In genomic region chr7:405489-406211, GRCh38 we compare ENCODE assay signal across 20 cellular contexts.
A peak's percentile ranks its signal among the peaks of the same experiment; 100 is the strongest.
DNase-seq lines count a peak whose midpoint lies in the region; ATAC-seq and TF ChIP-seq lines count a peak whose summit lies in the region.
"Had no signal": no experiment of that assay in that cellular context is flagged by ENCODE, and none has a peak within 500 bp of the region (broad histone marks: within the 10 kb centered on the region; RNA-seq: fewer than 3 reads in every experiment).

No MANE protein-coding gene starts in this region.

- H2AK5ac ChIP-seq in neuronal stem cell (ENCODE audit: low read depth, low read length), result peak overlapping the region; percentile 23

- no peaks in the 10 kb centered on the region for H3K79me1 ChIP-seq in neuronal stem cell (ENCODE audit: low read depth, low read length)

- H3K9ac ChIP-seq in neuronal stem cell (ENCODE audit: low read depth, low read length, poor library complexity), result no peak overlapping the region

- H3K4me2 ChIP-seq in neuronal stem cell (ENCODE audit: insufficient read depth, low read length, poor library complexity, severe bottlenecking), result no peak overlapping the region

- no peak overlapping the region for H3K14ac ChIP-seq in neuronal stem cell (ENCODE audit: low read length)

- H3K4me3 ChIP-seq in neuronal stem cell (ENCODE audit: low read length in 2 of 2) (no peak overlapping the region), ascending aorta (no peak overlapping the region)
- H3K4me3 ChIP-seq: HAP-1 had no signal

- H4K91ac ChIP-seq in neuronal stem cell (ENCODE audit: low read depth, low read length, poor library complexity), result no peak overlapping the region

- intact Hi-C loops in left cardiac atrium (cut with DNase I), result no loop called here
- intact Hi-C loops in ascending aorta (cut with DNase I), result no loop called here

- no peak overlapping the region for H2AFZ ChIP-seq in neuronal stem cell (ENCODE audit: low read length)

- no peak overlapping the region for H3K4ac ChIP-seq in neuronal stem cell (ENCODE audit: low read length)

- H3K18ac ChIP-seq in neuronal stem cell (ENCODE audit: low read length), result peak overlapping the region; percentile 81

- H4K8ac ChIP-seq in neuronal stem cell (ENCODE audit: low read depth, low read length), result no peak overlapping the region

- no peak overlapping the region for H2BK12ac ChIP-seq in neuronal stem cell (ENCODE audit: low read length)

- H3K27me3 ChIP-seq in neuronal stem cell (ENCODE audit: control insufficient read depth in 3 of 3, insufficient read depth in 3 of 3, low read depth in 1 of 3, low read length in 3 of 3), result peaks cover 0 to 31% (median 2%) of the 10 kb centered on the region in 3 experiments
- H3K27me3 ChIP-seq in ascending aorta, result no peaks in the 10 kb centered on the region

- DNase-seq in 8988T (peak; percentile 10), ELF-1 (ENCODE audit: low read depth, low spot score) (peak; percentile 91), left cardiac atrium (peak; percentile 5), neuronal stem cell (ENCODE audit: low spot score) (peak; percentile 31), HCEC 1CT (no peak), ascending aorta (ENCODE audit: low spot score in 2 of 2) (no peak)
- DNase-seq: activated CD4-positive, alpha-beta T cell treated with anti-CD3 and anti-CD28 coated beads for 1 hour; activated naive CD4-positive, alpha-beta T cell treated with anti-CD3 and anti-CD28 coated beads, Interleukin-2, amount 50 U/mL, for 16 hours; activated T-cell treated with anti-CD3 and anti-CD28 coated beads for 4 hours; EL; KG1; NCI-H1092; NCI-H2081 treated with DMSO at 0.1 percent for 48 hours; NCI-H748 treated with DMSO at 0.1 percent for 48 hours; nucleus accumbens; stimulated activated CD4-positive, alpha-beta T cell treated with anti-CD3 and anti-CD28 coated beads, Interleukin-2, amount 100 ng/mL, for 48 hours; T1000 had no signal

- TF ChIP-seq CTCF in ascending aorta (IDR thresholded peaks at IDR 0.05), result no peak

- H3K4me1 ChIP-seq in neuronal stem cell (ENCODE audit: control insufficient read depth in 2 of 2, insufficient read depth in 1 of 2, low read depth in 1 of 2, low read length in 2 of 2) (peaks cover 0 to 10% of the 10 kb centered on the region in 2 donors), ascending aorta (no peaks in the 10 kb centered on the region)
- H3K4me1 ChIP-seq: HAP-1 had no signal

- no peak overlapping the region for H3K27ac ChIP-seq in neuronal stem cell (replicated peaks; ENCODE audit: low read length)
- no peak overlapping the region for H3K27ac ChIP-seq in ascending aorta

- H2BK120ac ChIP-seq in neuronal stem cell (ENCODE audit: low read depth, low read length), result no peak overlapping the region

- H2BK15ac ChIP-seq in neuronal stem cell (ENCODE audit: low read length), result no peak overlapping the region

- H3K36me3 ChIP-seq in neuronal stem cell (replicated peaks in 1 of 2; ENCODE audit: control insufficient read depth in 2 of 2, insufficient read depth in 2 of 2, low read length in 2 of 2) (no peaks in the 10 kb centered on the region), ascending aorta (no peaks in the 10 kb centered on the region)
- H3K36me3 ChIP-seq: HAP-1 had no signal

- peaks cover 5 to 8% of the 10 kb centered on the region in 2 donors for H3K9me3 ChIP-seq in neuronal stem cell (replicated peaks in 1 of 2; ENCODE audit: control insufficient read depth in 2 of 2, insufficient read depth in 1 of 2, low read depth in 1 of 2, low read length in 2 of 2)
- H3K9me3 ChIP-seq in ascending aorta, result no peaks in the 10 kb centered on the region
- H3K9me3 ChIP-seq: HAP-1 had no signal

- no peak for ATAC-seq in left cardiac atrium
- no peak for ATAC-seq in GM18502 (IDR thresholded peaks at IDR 0.05; ENCODE audit: poor library complexity, unreplicated experiment)
- ATAC-seq in activated CD4-positive, CD25-positive, alpha-beta regulatory T cell treated with anti-CD3 and anti-CD28 coated beads, Interleukin-2, amount 50 U/mL, for 24 hours, result no peak

- no peak overlapping the region for H3K23ac ChIP-seq in neuronal stem cell (ENCODE audit: low read depth, low read length, poor library complexity)

- WGBS in neuronal stem cell (ENCODE audit: extremely low coverage in 2 of 2, insufficient read length in 2 of 2, insufficient replicate concordance in 1 of 2), 2 donors, result no CpG with 5 or more reads among the region's 20 CpGs

- H2BK5ac ChIP-seq in neuronal stem cell (ENCODE audit: low read length), result no peak overlapping the region

Comparison
In these comparisons a context has a peak if more than half of its experiments do, and no peak if none do; other contexts are left out.
1. DNase-seq: peak in 8988T (single experiment), ELF-1 (single experiment), left cardiac atrium (single experiment) and neuronal stem cell (single experiment); none in HCEC 1CT (single experiment) and ascending aorta (0 of 2).